In genomic region chr4:87006531-87007344, GRCh38 we compare ENCODE assay signal across 8 cellular contexts.
DNase-seq lines count a peak whose midpoint lies in the region; ATAC-seq, FAIRE-seq and TF ChIP-seq lines count a peak whose summit lies in the region.

No MANE protein-coding gene starts in this region.

- intact Hi-C loops in adrenal gland (cut with DNase I) (loop anchor here (5.0 to 10.0 kb wide), 4 partner anchors 69 to 88 kb away; partner anchors contain the start of gene AFF1 (in 2 of the 2)), left ventricle myocardium inferior (cut with micrococcal nuclease) (loop anchor here (10.0 kb wide), 1 partner anchor 88 kb away; no protein-coding TSS in a partner anchor)

- TF ChIP-seq POLR2A in GM12892 (IDR thresholded peaks at IDR 0.05; ENCODE audit: low read depth, low read length) (peak; percentile 99), adrenal gland (IDR thresholded peaks at IDR 0.05) (peak; percentile 97 to 98)

- WGBS in adrenal gland, 4 donors = 0 to 1% (median 0%) methylated on average over 18 to 76 of the region's 76 CpGs

- DNase-seq in GM12892 (ENCODE audit: insufficient read length) (peak; percentile 54), NCI-H1436 (lab: John Stamatoyannopoulos, UW) (peak; percentile 87), SW480 (ENCODE audit: low spot score) (peak; percentile 90), adrenal gland (peak; percentile 91 to 97 (median 94)), left ventricle myocardium inferior (peak; percentile 93), progenitor cell of endocrine pancreas (ENCODE audit: low spot score, unreplicated experiment) (peak; percentile 91), ureter (ENCODE audit: low spot score) (peak; percentile 94)

- no peaks in the 10 kb centered on the region for H3K27me3 Mint-ChIP-seq in progenitor cell of endocrine pancreas

- H3K27ac ChIP-seq in adrenal gland (peak overlapping the region; percentile 91 to 98 (median 93)), left ventricle myocardium inferior (replicated peaks) (peak overlapping the region; percentile 99)

- TF ChIP-seq CTCF in adrenal gland (IDR thresholded peaks at IDR 0.05) (peak in 5 of 6 experiments; percentile 22 to 64 (median 32)), left ventricle myocardium inferior (IDR thresholded peaks at IDR 0.05; ENCODE audit: borderline replicate concordance) (peak; percentile 53), progenitor cell of endocrine pancreas (IDR thresholded peaks at IDR 0.05; ENCODE audit: unreplicated experiment) (peak; percentile 48)

- H3K27ac Mint-ChIP-seq in progenitor cell of endocrine pancreas = peak overlapping the region; percentile 99

- no peaks in the 10 kb centered on the region for H3K9me3 Mint-ChIP-seq in progenitor cell of endocrine pancreas (ENCODE audit: low read depth)

- H3K27me3 ChIP-seq in adrenal gland (no peaks in the 10 kb centered on the region), left ventricle myocardium inferior (ENCODE audit: low read depth) (no peaks in the 10 kb centered on the region)

- peak overlapping the region; percentile 97 for H3K4me3 Mint-ChIP-seq in progenitor cell of endocrine pancreas (ENCODE audit: low read depth)

- no peaks in the 10 kb centered on the region for H3K36me3 Mint-ChIP-seq in progenitor cell of endocrine pancreas (ENCODE audit: insufficient read depth)

- H3K4me3 ChIP-seq in adrenal gland (peak overlapping the region; percentile 28 to 99 (median 83)), left ventricle myocardium inferior (peak overlapping the region; percentile 85)

- H3K36me3 ChIP-seq in adrenal gland (replicated peaks in 1 of 2) (no peaks in the 10 kb centered on the region), left ventricle myocardium inferior (no peaks in the 10 kb centered on the region)

- ATAC-seq in HG02840 (IDR thresholded peaks at IDR 0.05; ENCODE audit: low FRiP score, unreplicated experiment) = peak; percentile 67

- peaks cover 24 to 46% of the 10 kb centered on the region in 2 donors for H3K4me1 ChIP-seq in adrenal gland (replicated peaks in 1 of 2)
- H3K4me1 ChIP-seq in left ventricle myocardium inferior = peaks cover 67% of the 10 kb centered on the region

- peaks cover 49% of the 10 kb centered on the region for H3K4me1 Mint-ChIP-seq in progenitor cell of endocrine pancreas (ENCODE audit: low read depth)

- FAIRE-seq in GM12892 (lab: Jason Lieb, UNC) = peak; percentile 89

- H3K9me3 ChIP-seq in adrenal gland (replicated peaks in 1 of 3) (no peaks in the 10 kb centered on the region), left ventricle myocardium inferior (replicated peaks) (no peaks in the 10 kb centered on the region)

Comparison
In these comparisons a context has a peak if more than half of its experiments do, and no peak if none do; other contexts are left out.
1. Peak in every context shown above with its lines: DNase-seq, ATAC-seq, H3K4me3 ChIP-seq and H3K27ac ChIP-seq.